ENCODE assay signal across 9 cellular contexts in genomic region chr4:184437988-184438774, GRCh38. TPM values are rescaled to one million over a fixed set of nuclear protein-coding genes. Genes with fewer than 3 reads are reported as not detected.
DNase-seq lines count a peak whose midpoint lies in the region; ATAC-seq and TF ChIP-seq lines count a peak whose summit lies in the region.
"Had no signal": no experiment of that assay in that cellular context is flagged by ENCODE, and none has a peak within 500 bp of the region (broad histone marks: within the 10 kb centered on the region; RNA-seq: fewer than 3 reads in every experiment).

No MANE protein-coding gene starts in this region.

- no peak for DNase-seq in CD4-positive, CD25-positive, alpha-beta regulatory T cell
- DNase-seq in GM23338 (ENCODE audit: low spot score) = no peak
- peak; percentile 19 for DNase-seq in NCI-H69 (lab: John Stamatoyannopoulos, UW)
- peak; percentile 42 for DNase-seq in fibroblast of peridontal ligament (ENCODE audit: extremely low read depth)
- DNase-seq in activated T-cell treated with anti-CD3 and anti-CD28 coated beads, Interleukin-2, amount 50 U/mL, for 1 hour = no peak
- no peak for DNase-seq in kidney tubule cell (ENCODE audit: low spot score)
- DNase-seq: activated CD8-positive, alpha-beta memory T cell treated with anti-CD3 and anti-CD28 coated beads for 24 hours had no signal

- peak in 1 of 2 donors; percentile 34 for ATAC-seq in CD4-positive, CD25-positive, alpha-beta regulatory T cell (ENCODE audit: low read depth in 2 of 2)
- ATAC-seq in GM23338 (peak; percentile 21), HG03460 (IDR thresholded peaks at IDR 0.05; ENCODE audit: unreplicated experiment) (no peak), HG03135 (IDR thresholded peaks at IDR 0.05; ENCODE audit: unreplicated experiment) (no peak)

- no peaks in the 10 kb centered on the region for H3K27me3 ChIP-seq in CD4-positive, CD25-positive, alpha-beta regulatory T cell (ENCODE audit: control insufficient read depth, insufficient read depth, low read length)
- no peaks in the 10 kb centered on the region for H3K27me3 ChIP-seq in GM23338 (ENCODE audit: insufficient read depth)

- H2AFZ ChIP-seq in GM23338 = no peak overlapping the region

- H3K27ac Mint-ChIP-seq in CD4-positive, CD25-positive, alpha-beta regulatory T cell = peak overlapping the region in 2 of 3 donors; percentile 7 to 82
- H3K27ac Mint-ChIP-seq in GM23338 = peak overlapping the region; percentile 86

- peak overlapping the region; percentile 18 for H3K4me3 ChIP-seq in CD4-positive, CD25-positive, alpha-beta regulatory T cell (ENCODE audit: low read depth, low read length)
- H3K4me3 ChIP-seq in GM23338 = no peak overlapping the region

- H3K9me2 ChIP-seq in GM23338 (ENCODE audit: insufficient read depth) = no peaks in the 10 kb centered on the region

- H3F3A ChIP-seq in GM23338 (replicated peaks; ENCODE audit: low read depth) = peaks cover 13% of the 10 kb centered on the region

- peaks cover 8% of the 10 kb centered on the region for H3K36me3 Mint-ChIP-seq in CD4-positive, CD25-positive, alpha-beta regulatory T cell
- no peaks in the 10 kb centered on the region; the same call in 2 of the 3 replicates for H3K36me3 Mint-ChIP-seq in GM23338 (ENCODE audit: low read depth)

- H3K27me3 Mint-ChIP-seq in CD4-positive, CD25-positive, alpha-beta regulatory T cell = no peaks in the 10 kb centered on the region
- H3K27me3 Mint-ChIP-seq in GM23338 (ENCODE audit: insufficient read depth, low read depth, poor library complexity) = peaks cover 4% of the 10 kb centered on the region

- no peaks in the 10 kb centered on the region for H3K9me3 Mint-ChIP-seq in CD4-positive, CD25-positive, alpha-beta regulatory T cell
- no peaks in the 10 kb centered on the region for H3K9me3 Mint-ChIP-seq in GM23338

- TF ChIP-seq CTCF in GM23338 (conservative IDR thresholded peaks at IDR 0.05; ENCODE audit: low read depth in 2 of 2) = no peak

- peak overlapping the region in 1 of 4 donors; percentile 44 for H3K4me3 Mint-ChIP-seq in CD4-positive, CD25-positive, alpha-beta regulatory T cell
- H3K4me3 Mint-ChIP-seq in GM23338 = no peak overlapping the region

- H3K4me1 ChIP-seq in CD4-positive, CD25-positive, alpha-beta regulatory T cell (ENCODE audit: control insufficient read depth, insufficient read depth, low read length, poor library complexity, severe bottlenecking) = peaks cover 17% of the 10 kb centered on the region
- peaks cover 66% of the 10 kb centered on the region for H3K4me1 ChIP-seq in GM23338 (ENCODE audit: insufficient read depth)

- H3K9me3 ChIP-seq in CD4-positive, CD25-positive, alpha-beta regulatory T cell (ENCODE audit: control insufficient read depth in 2 of 2, low read length in 2 of 2) = no peaks in the 10 kb centered on the region

- peaks cover 82% of the 10 kb centered on the region for H3K79me2 ChIP-seq in GM23338 (replicated peaks; ENCODE audit: insufficient read depth)

- H3K4me1 Mint-ChIP-seq in CD4-positive, CD25-positive, alpha-beta regulatory T cell = peaks cover 27 to 87% (median 68%) of the 10 kb centered on the region in 4 donors
- peaks cover 57% of the 10 kb centered on the region for H3K4me1 Mint-ChIP-seq in GM23338

- H3K36me3 ChIP-seq in CD4-positive, CD25-positive, alpha-beta regulatory T cell (ENCODE audit: control insufficient read depth, insufficient read depth, low read length) = peaks cover 6% of the 10 kb centered on the region
- no peaks in the 10 kb centered on the region for H3K36me3 ChIP-seq in GM23338 (ENCODE audit: insufficient read depth)

- no peak overlapping the region for H3K27ac ChIP-seq in CD4-positive, CD25-positive, alpha-beta regulatory T cell (ENCODE audit: insufficient read depth, low read length, poor library complexity, severe bottlenecking)
- H3K27ac ChIP-seq in GM23338 (ENCODE audit: low read depth) = 0 out of 2 replicates have a peak overlapping the region, but pooled peaks have one; percentile 45

- peak overlapping the region; percentile 3; the same call in 1 of the 2 replicates for H3K4me2 ChIP-seq in GM23338

- H4K20me1 ChIP-seq in GM23338 (replicated peaks; ENCODE audit: insufficient read depth) = no peaks in the 10 kb centered on the region; the same call in 1 of the 2 replicates

TF ChIP-seq in GM23338, 12 proteins besides CTCF, POLR2A, EP300 and RAD21 (continues in another document):
- TF ChIP-seq NANOG (IDR thresholded peaks at IDR 0.05; ENCODE audit: borderline replicate concordance) (no peak), ETS1 (IDR thresholded peaks at IDR 0.05) (no peak), ZNF462 (CRISPR knock-in tag; IDR thresholded peaks at IDR 0.05) (no peak), EZH2phosphoT487 (IDR thresholded peaks at IDR 0.05; ENCODE audit: unreplicated experiment) (no peak), EZH2 (IDR thresholded peaks at IDR 0.05; ENCODE audit: low read depth, unreplicated experiment) (no peak), CREB1 (CRISPR knock-in tag; IDR thresholded peaks at IDR 0.05; ENCODE audit: low read depth) (no peak)

RNA-seq across cellular contexts. Expression of gene IRF2, which starts 36.2 kb away (rescaled TPM):
- 63.4 TPM for total RNA-seq in CD4-positive, CD25-positive, alpha-beta regulatory T cell
- polyA plus RNA-seq in CD4-positive, CD25-positive, alpha-beta regulatory T cell = 100 to 1,000 TPM in 2 of 4 donors, 10 to 100 TPM in 2; 96.8 to 112 (median 102) TPM
- total RNA-seq in GM23338 (2014; rRNA removed; shearing (Covaris generic)) = 14.1 and 14.7 TPM in 2 replicates
- 13.6 and 15.0 TPM in 2 replicates for polyA plus RNA-seq in GM23338 (2016; fragmentation: Nextera tagmentation; extraction: Ambion mirVana)

Comparison
In these comparisons a context has a peak if more than half of its experiments do, and no peak if none do; other contexts are left out.
1. DNase-seq: peak in NCI-H69 (single experiment) and fibroblast of peridontal ligament (single experiment); none in CD4-positive, CD25-positive, alpha-beta regulatory T cell (0 of 3), GM23338 (single experiment), activated T-cell treated with anti-CD3 and anti-CD28 coated beads, Interleukin-2, amount 50 U/mL, for 1 hour (single experiment) and kidney tubule cell (single experiment).